ENCODE assay signal across 12 cellular contexts in genomic region chr22:44711236-44711560, GRCh38. TPM values are rescaled to one million over a fixed set of nuclear protein-coding genes. Genes with fewer than 3 reads are reported as not detected.
A peak's percentile ranks its signal among the peaks of the same experiment; 100 is the strongest.
DNase-seq lines count a peak whose midpoint lies in the region; ATAC-seq and TF ChIP-seq lines count a peak whose summit lies in the region.
"Had no signal": no experiment of that assay in that cellular context is flagged by ENCODE, and none has a peak within 500 bp of the region (broad histone marks: within the 10 kb centered on the region; RNA-seq: fewer than 3 reads in every experiment).

No MANE protein-coding gene starts in this region.

- DNase-seq in natural killer cell (no peak), GM13976 (ENCODE audit: low spot score) (no peak), NCI-H2081 (lab: John Stamatoyannopoulos, UW) (no peak)
- DNase-seq in natural killer cell treated with Interleukin-12 subunit alpha and Interleukin-12 subunit beta and Interleukin-15 and Interleukin-18, amount 100 ng/mL, for 72 hours (ENCODE audit: low spot score) = no peak
- no peak for DNase-seq in activated naive CD8-positive, alpha-beta T cell treated with anti-CD3 and anti-CD28 coated beads for 36 hours
- DNase-seq in naive thymus-derived CD8-positive, alpha-beta T cell = no peak
- DNase-seq: activated CD4-positive, alpha-beta T cell treated with anti-CD3 and anti-CD28 coated beads, Interleukin-2, amount 50 U/mL, for 1 hour; amygdala; occipital lobe had no signal

- ATAC-seq in natural killer cell (no peak), GM19397 (IDR thresholded peaks at IDR 0.05; ENCODE audit: unreplicated experiment) (no peak), HG02759 (IDR thresholded peaks at IDR 0.05; ENCODE audit: unreplicated experiment) (no peak)
- ATAC-seq in natural killer cell treated with Interleukin-12 subunit alpha and Interleukin-12 subunit beta and Interleukin-15 and Interleukin-18, amount 100 ng/mL, for 72 hours = no peak
- peak; percentile 2 to 9 for ATAC-seq in naive thymus-derived CD8-positive, alpha-beta T cell

- no peaks in the 10 kb centered on the region for H3K27me3 Mint-ChIP-seq in natural killer cell (ENCODE audit: low read depth in 2 of 2)
- no peaks in the 10 kb centered on the region for H3K27me3 Mint-ChIP-seq in natural killer cell treated with Interleukin-12 subunit alpha and Interleukin-12 subunit beta and Interleukin-15 and Interleukin-18, amount 100 ng/mL, for 72 hours
- no peaks in the 10 kb centered on the region for H3K27me3 Mint-ChIP-seq in activated naive CD8-positive, alpha-beta T cell treated with anti-CD3 and anti-CD28 coated beads for 36 hours
- H3K27me3 Mint-ChIP-seq in naive thymus-derived CD8-positive, alpha-beta T cell = no peaks in the 10 kb centered on the region

- H3K4me3 Mint-ChIP-seq in natural killer cell = peak overlapping the region; percentile 79
- no peak overlapping the region for H3K4me3 Mint-ChIP-seq in natural killer cell treated with Interleukin-12 subunit alpha and Interleukin-12 subunit beta and Interleukin-15 and Interleukin-18, amount 100 ng/mL, for 72 hours
- peak overlapping the region; percentile 73 for H3K4me3 Mint-ChIP-seq in activated naive CD8-positive, alpha-beta T cell treated with anti-CD3 and anti-CD28 coated beads for 36 hours
- H3K4me3 Mint-ChIP-seq in naive thymus-derived CD8-positive, alpha-beta T cell = peak overlapping the region; percentile 84 to 93 (median 89)
- H3K4me3 Mint-ChIP-seq: activated T-helper 1 cell treated with anti-CD3 and anti-CD28 coated beads, Interleukin-12 subunit alpha, Interleukin-12 subunit beta, Interleukin-2, Interleukin-4 antibody, amounts not matched to agents 30 ng/mL and 10 ng/mL and 1 ng/mL, durations not matched to agents 14 hours and 24 hours and 36 hours had no signal

- TF ChIP-seq CTCF in natural killer cell (IDR thresholded peaks at IDR 0.05) (no peak), GM13976 (IDR thresholded peaks at IDR 0.05; ENCODE audit: borderline replicate concordance, control extremely low read depth, extremely low read depth, insufficient read depth, missing control alignments) (no peak)

- no peaks in the 10 kb centered on the region for H3K36me3 Mint-ChIP-seq in natural killer cell
- H3K36me3 Mint-ChIP-seq in natural killer cell treated with Interleukin-12 subunit alpha and Interleukin-12 subunit beta and Interleukin-15 and Interleukin-18, amount 100 ng/mL, for 72 hours = no peaks in the 10 kb centered on the region
- H3K36me3 Mint-ChIP-seq in activated naive CD8-positive, alpha-beta T cell treated with anti-CD3 and anti-CD28 coated beads for 36 hours = peaks cover 2% of the 10 kb centered on the region
- peaks cover 0 to 25% (median 0%) of the 10 kb centered on the region in 3 donors for H3K36me3 Mint-ChIP-seq in naive thymus-derived CD8-positive, alpha-beta T cell

- H3K27ac Mint-ChIP-seq in natural killer cell = peak overlapping the region; percentile 84 to 91
- H3K27ac Mint-ChIP-seq in natural killer cell treated with Interleukin-12 subunit alpha and Interleukin-12 subunit beta and Interleukin-15 and Interleukin-18, amount 100 ng/mL, for 72 hours = peak overlapping the region in 1 of 2 donors; percentile 91
- peak overlapping the region; percentile 83 for H3K27ac Mint-ChIP-seq in activated naive CD8-positive, alpha-beta T cell treated with anti-CD3 and anti-CD28 coated beads for 36 hours
- H3K27ac Mint-ChIP-seq in naive thymus-derived CD8-positive, alpha-beta T cell = peak overlapping the region; percentile 65 to 98 (median 94)
- H3K27ac Mint-ChIP-seq: activated T-helper 1 cell treated with anti-CD3 and anti-CD28 coated beads, Interleukin-12 subunit alpha, Interleukin-12 subunit beta, Interleukin-2, Interleukin-4 antibody, amounts not matched to agents 30 ng/mL and 10 ng/mL and 1 ng/mL, durations not matched to agents 14 hours and 24 hours and 36 hours had no signal

- in situ Hi-C loops in GM13976 (cut with MboI; ENCODE audit: low sequenced_read_pairs, unreplicated experiment) = no loop called here

- H3K4me1 Mint-ChIP-seq in natural killer cell = peaks cover 37 to 74% of the 10 kb centered on the region in 2 donors
- H3K4me1 Mint-ChIP-seq in natural killer cell treated with Interleukin-12 subunit alpha and Interleukin-12 subunit beta and Interleukin-15 and Interleukin-18, amount 100 ng/mL, for 72 hours (ENCODE audit: low read depth in 2 of 2) = peaks cover 18 to 44% of the 10 kb centered on the region in 2 donors
- peaks cover 29% of the 10 kb centered on the region for H3K4me1 Mint-ChIP-seq in activated naive CD8-positive, alpha-beta T cell treated with anti-CD3 and anti-CD28 coated beads for 36 hours
- H3K4me1 Mint-ChIP-seq in naive thymus-derived CD8-positive, alpha-beta T cell = peaks cover 26 to 68% (median 61%) of the 10 kb centered on the region in 4 donors

- POLR2A ChIA-PET in naive thymus-derived CD8-positive, alpha-beta T cell (lab: Charles Lee) = interaction anchor here (0.5 to 0.7 kb wide), 2 partner anchors 26 to 1590 kb away, joined by 3 read pairs; no protein-coding TSS in a partner anchor

- intact Hi-C loops in natural killer cell (cut with micrococcal nuclease) = no loop called here

- no peaks in the 10 kb centered on the region for H3K9me3 Mint-ChIP-seq in natural killer cell
- H3K9me3 Mint-ChIP-seq in natural killer cell treated with Interleukin-12 subunit alpha and Interleukin-12 subunit beta and Interleukin-15 and Interleukin-18, amount 100 ng/mL, for 72 hours = no peaks in the 10 kb centered on the region
- H3K9me3 Mint-ChIP-seq in activated naive CD8-positive, alpha-beta T cell treated with anti-CD3 and anti-CD28 coated beads for 36 hours = no peaks in the 10 kb centered on the region
- no peaks in the 10 kb centered on the region for H3K9me3 Mint-ChIP-seq in naive thymus-derived CD8-positive, alpha-beta T cell
- H3K9me3 Mint-ChIP-seq: activated T-helper 1 cell treated with anti-CD3 and anti-CD28 coated beads, Interleukin-12 subunit alpha, Interleukin-12 subunit beta, Interleukin-2, Interleukin-4 antibody, amounts not matched to agents 30 ng/mL and 10 ng/mL and 1 ng/mL, durations not matched to agents 14 hours and 24 hours and 36 hours had no signal

RNA-seq across cellular contexts. Expression of gene PRR5, which starts 9.2 kb away (rescaled TPM):
- total RNA-seq in natural killer cell = 100 to 1,000 TPM in 1 of 3 donors, 10 to 100 TPM in 2; 92.6 to 133 (median 93.4) TPM
- total RNA-seq in natural killer cell treated with Interleukin-12 subunit alpha and Interleukin-12 subunit beta and Interleukin-15 and Interleukin-18, amount 100 ng/mL, for 72 hours = 10 to 100 TPM; 15.7 to 29.2 TPM
- total RNA-seq in activated naive CD8-positive, alpha-beta T cell treated with anti-CD3 and anti-CD28 coated beads for 36 hours = 10 to 100 TPM; 22.3 to 24.6 TPM
- total RNA-seq in naive thymus-derived CD8-positive, alpha-beta T cell = 10 to 100 TPM; 85.3 to 86.3 TPM
- polyA plus RNA-seq in naive thymus-derived CD8-positive, alpha-beta T cell = 100 to 1,000 TPM in 1 of 3 donors, 10 to 100 TPM in 2; 75.2 to 107 (median 83.3) TPM

RNA-seq across cellular contexts. Expression of gene ARHGAP8, which starts 41.2 kb away (rescaled TPM):
- 10 to 100 TPM; 23.6 to 32.6 (median 26.5) TPM for total RNA-seq in natural killer cell
- total RNA-seq in natural killer cell treated with Interleukin-12 subunit alpha and Interleukin-12 subunit beta and Interleukin-15 and Interleukin-18, amount 100 ng/mL, for 72 hours = 1 to 10 TPM in 1 of 2 donors, under 1 TPM in 1; 0.64 to 2.3 TPM
- 1 to 10 TPM; 3.2 TPM for total RNA-seq in activated naive CD8-positive, alpha-beta T cell treated with anti-CD3 and anti-CD28 coated beads for 36 hours
- 1 to 10 TPM; 2.5 to 4.8 TPM for total RNA-seq in naive thymus-derived CD8-positive, alpha-beta T cell
- polyA plus RNA-seq in naive thymus-derived CD8-positive, alpha-beta T cell = under 1 TPM in 1 of 3 donors, not detected in 2; 0.19 TPM

Comparison
In these comparisons a context has a peak if more than half of its experiments do, and no peak if none do; other contexts are left out.
1. RNA of gene ARHGAP8, which starts 41.2 kb away (total RNA-seq): 23.6 to 32.6 TPM in natural killer cell; 2.5 to 4.8 TPM in naive thymus-derived CD8-positive, alpha-beta T cell, 3.2 TPM in activated naive CD8-positive, alpha-beta T cell treated with anti-CD3 and anti-CD28 coated beads for 36 hours and 0.64 to 2.3 TPM in natural killer cell treated with Interleukin-12 subunit alpha and Interleukin-12 subunit beta and Interleukin-15 and Interleukin-18, amount 100 ng/mL, for 72 hours; every median in the first group is over 4 times any median in the second.
2. ATAC-seq: peak in naive thymus-derived CD8-positive, alpha-beta T cell (2 of 2); none in natural killer cell (0 of 3), natural killer cell treated with Interleukin-12 subunit alpha and Interleukin-12 subunit beta and Interleukin-15 and Interleukin-18, amount 100 ng/mL, for 72 hours (0 of 2), GM19397 (single experiment) and HG02759 (single experiment).